In the genomic region with DNA sequence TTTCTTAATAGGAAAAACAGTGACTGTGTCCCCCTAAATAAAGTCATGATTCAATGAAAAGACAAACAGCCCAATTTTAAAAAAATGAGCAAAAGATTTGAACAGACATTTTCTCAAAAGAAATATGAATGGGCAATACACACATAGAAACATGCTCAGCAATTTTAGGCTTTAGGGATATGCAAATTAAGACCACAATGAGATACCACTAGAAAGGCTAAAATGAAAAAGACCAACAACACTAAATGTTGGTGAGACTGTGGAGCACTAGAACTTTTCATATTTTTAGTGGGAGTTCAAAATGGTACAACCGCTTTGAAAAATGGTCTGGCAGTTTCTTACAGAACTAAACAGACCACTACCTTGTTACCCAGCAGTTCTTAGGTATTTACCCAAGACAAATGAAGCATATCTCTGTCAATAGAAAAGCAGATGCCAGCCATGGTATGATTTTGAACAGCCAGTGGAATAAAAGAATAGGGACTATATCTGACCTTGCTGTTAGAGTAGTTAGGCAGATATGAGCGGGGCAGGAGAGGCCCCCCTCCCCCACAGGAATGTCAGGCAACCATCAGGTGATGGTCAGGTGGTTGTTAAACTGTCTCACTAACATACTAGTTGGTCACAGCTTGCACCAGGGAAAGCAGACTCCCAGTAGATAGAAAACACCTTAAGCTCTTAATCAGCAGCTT, we compare ENCODE assay signal across 19 cellular contexts.
DNase-seq lines count a peak whose midpoint lies in the region; ATAC-seq and TF ChIP-seq lines count a peak whose summit lies in the region.
"Had no signal": no experiment of that assay in that cellular context is flagged by ENCODE, and none has a peak within 500 bp of the region (broad histone marks: within the 10 kb centered on the region; RNA-seq: fewer than 3 reads in every experiment).

No MANE protein-coding gene starts in this region.

- H3K36me3 Mint-ChIP-seq in activated naive CD4-positive, alpha-beta T cell treated with anti-CD3 and anti-CD28 coated beads, Interleukin-2, amount 50 U/mL, for 24 hours, result peaks cover 19% of the 10 kb centered on the region
- peaks cover 46% of the 10 kb centered on the region for H3K36me3 Mint-ChIP-seq in activated naive CD8-positive, alpha-beta T cell treated with anti-CD3 and anti-CD28 coated beads, Interleukin-2, amount 10 ng/mL, durations not matched to agents 7 days and 5 days
- peaks cover 4% of the 10 kb centered on the region for H3K36me3 Mint-ChIP-seq in type B pancreatic cell
- H3K36me3 Mint-ChIP-seq: brain had no signal

- ATAC-seq in activated naive CD8-positive, alpha-beta T cell treated with anti-CD3 and anti-CD28 coated beads, Interleukin-2, amount 10 ng/mL, durations not matched to agents 7 days and 5 days (ENCODE audit: low read depth), result peak; percentile 12
- ATAC-seq in HG03175 (IDR thresholded peaks at IDR 0.05; ENCODE audit: unreplicated experiment) (no peak), GM19324 (IDR thresholded peaks at IDR 0.05; ENCODE audit: low FRiP score, unreplicated experiment) (no peak)
- ATAC-seq: HepG2, left ventricle myocardium superior, psoas muscle, Right ventricle myocardium inferior had no signal

- H3K9me3 Mint-ChIP-seq in activated naive CD4-positive, alpha-beta T cell treated with anti-CD3 and anti-CD28 coated beads, Interleukin-2, amount 50 U/mL, for 24 hours, result no peaks in the 10 kb centered on the region
- no peaks in the 10 kb centered on the region for H3K9me3 Mint-ChIP-seq in activated naive CD8-positive, alpha-beta T cell treated with anti-CD3 and anti-CD28 coated beads, Interleukin-2, amount 10 ng/mL, durations not matched to agents 7 days and 5 days
- H3K9me3 Mint-ChIP-seq in type B pancreatic cell, result peaks cover 7% of the 10 kb centered on the region

- peak overlapping the region; percentile 86 for H3K27ac Mint-ChIP-seq in activated naive CD4-positive, alpha-beta T cell treated with anti-CD3 and anti-CD28 coated beads, Interleukin-2, amount 50 U/mL, for 24 hours
- peak overlapping the region; percentile 40 for H3K27ac Mint-ChIP-seq in activated naive CD8-positive, alpha-beta T cell treated with anti-CD3 and anti-CD28 coated beads, Interleukin-2, amount 10 ng/mL, durations not matched to agents 7 days and 5 days
- H3K27ac Mint-ChIP-seq in type B pancreatic cell, result peak overlapping the region; percentile 86
- H3K27ac Mint-ChIP-seq: B cell, brain had no signal

- H3K27ac ChIP-seq in RWPE1, result no peak overlapping the region
- H3K27ac ChIP-seq: psoas muscle, suprapubic skin had no signal

- POLR2A ChIA-PET in activated naive CD8-positive, alpha-beta T cell treated with anti-CD3 and anti-CD28 coated beads, Interleukin-2, amount 10 ng/mL, durations not matched to agents 7 days and 5 days (lab: Charles Lee), result interaction anchor here (0.6 to 1.7 kb wide), 4 partner anchors 9 to 96 kb away, joined by 3 read pairs; no protein-coding TSS in a partner anchor
- POLR2A ChIA-PET in RWPE1 (lab: Yijun Ruan, JAX; ENCODE audit: low non-redundant PET), result no interaction called here

- TF ChIP-seq CTCF in type B pancreatic cell (conservative IDR thresholded peaks at IDR 0.05), result no peak
- TF ChIP-seq CTCF in RWPE1 (conservative IDR thresholded peaks at IDR 0.05; ENCODE audit: low read depth), result no peak

- CTCF ChIA-PET in RWPE1 (lab: Yijun Ruan, JAX), result no interaction called here

- H3K4me1 Mint-ChIP-seq in activated naive CD4-positive, alpha-beta T cell treated with anti-CD3 and anti-CD28 coated beads, Interleukin-2, amount 50 U/mL, for 24 hours, result peaks cover 94% of the 10 kb centered on the region
- peaks cover 83% of the 10 kb centered on the region for H3K4me1 Mint-ChIP-seq in activated naive CD8-positive, alpha-beta T cell treated with anti-CD3 and anti-CD28 coated beads, Interleukin-2, amount 10 ng/mL, durations not matched to agents 7 days and 5 days
- peaks cover 5% of the 10 kb centered on the region for H3K4me1 Mint-ChIP-seq in type B pancreatic cell (ENCODE audit: unreplicated experiment)
- H3K4me1 Mint-ChIP-seq: B cell, brain had no signal

- H3K27me3 Mint-ChIP-seq in activated naive CD4-positive, alpha-beta T cell treated with anti-CD3 and anti-CD28 coated beads, Interleukin-2, amount 50 U/mL, for 24 hours, result no peaks in the 10 kb centered on the region
- no peaks in the 10 kb centered on the region for H3K27me3 Mint-ChIP-seq in activated naive CD8-positive, alpha-beta T cell treated with anti-CD3 and anti-CD28 coated beads, Interleukin-2, amount 10 ng/mL, durations not matched to agents 7 days and 5 days
- no peaks in the 10 kb centered on the region for H3K27me3 Mint-ChIP-seq in type B pancreatic cell

- no peak for DNase-seq in activated naive CD4-positive, alpha-beta T cell treated with anti-CD3 and anti-CD28 coated beads, Interleukin-2, amount 50 U/mL, for 16 hours
- DNase-seq in NCI-H2029 treated with DMSO at 0.1 percent for 48 hours (lab: John Stamatoyannopoulos, UW), result peak; percentile 99
- no peak for DNase-seq in activated naive CD8-positive, alpha-beta T cell treated with anti-CD3 and anti-CD28 coated beads, Interleukin-2, amount 10 ng/mL, durations not matched to agents 7 days and 5 days
- DNase-seq in type B pancreatic cell (ENCODE audit: extremely low spot score, unreplicated experiment), result no peak
- DNase-seq in RWPE1 (ENCODE audit: low spot score), result no peak
- DNase-seq: activated gamma-delta T cell treated with Interleukin-2 at 50 U/mL for 16 hours; effector CD4-positive, alpha-beta T cell; left ventricle myocardium superior; NCI-H82; psoas muscle; T-helper 9 cell had no signal

- no peak overlapping the region for H3K4me3 Mint-ChIP-seq in activated naive CD4-positive, alpha-beta T cell treated with anti-CD3 and anti-CD28 coated beads, Interleukin-2, amount 50 U/mL, for 24 hours
- H3K4me3 Mint-ChIP-seq in activated naive CD8-positive, alpha-beta T cell treated with anti-CD3 and anti-CD28 coated beads, Interleukin-2, amount 10 ng/mL, durations not matched to agents 7 days and 5 days, result peak overlapping the region; percentile 15
- no peak overlapping the region for H3K4me3 Mint-ChIP-seq in type B pancreatic cell
- H3K4me3 Mint-ChIP-seq: B cell, brain had no signal
